Comparison of ENCODE assay signal across 2 cellular contexts in the genomic region with DNA sequence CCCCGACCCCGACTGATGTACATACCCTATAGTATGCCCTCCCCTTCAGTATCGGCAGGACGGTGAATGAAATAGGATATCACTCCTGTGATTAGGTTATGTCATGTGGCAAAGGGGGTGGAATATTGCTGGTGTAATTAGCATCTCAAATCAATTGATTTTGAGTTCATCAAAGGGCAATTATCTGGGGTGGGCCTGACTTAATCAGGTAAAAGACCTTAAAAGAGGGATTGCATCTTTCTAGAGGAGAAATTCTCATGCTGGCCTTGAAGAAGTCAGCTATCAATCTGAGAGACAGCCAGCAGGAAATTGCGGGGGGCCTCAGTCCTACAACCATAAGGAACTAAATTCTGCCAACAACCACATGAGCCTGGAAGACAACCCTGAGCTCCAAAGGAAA.
TF ChIP-seq lines count a peak whose summit lies in the region.

No MANE protein-coding gene starts in this region.

TF ChIP-seq in HEK293, 187 proteins besides CTCF, POLR2A, EP300 and RAD21:
- TF ChIP-seq ZNF600 (tag by site-specific recombination; IDR thresholded peaks at IDR 0.05) (no peak), ZNF10 (tag by site-specific recombination; IDR thresholded peaks at IDR 0.05) (peak; percentile 94), ATF2 (tag by site-specific recombination; IDR thresholded peaks at IDR 0.05; ENCODE audit: low read depth) (no peak)
TF ChIP-seq in HEK293: peak in this region for 1.

TF ChIP-seq in HepG2, 621 proteins besides CTCF, POLR2A, EP300 and RAD21:
- TF ChIP-seq FOSL2 (CRISPR knock-in tag; IDR thresholded peaks at IDR 0.05) (no peak), PAF1 (CRISPR knock-in tag; IDR thresholded peaks at IDR 0.05) (no peak), RBFOX2 (IDR thresholded peaks at IDR 0.05; ENCODE audit: low read depth, low read length) (peak; percentile 18; the same call in 1 of the 2 replicates), CEBPZ (IDR thresholded peaks at IDR 0.05; ENCODE audit: low read length) (no peak), ZNF546 (CRISPR knock-in tag; conservative IDR thresholded peaks at IDR 0.05) (no peak)
- TF ChIP-seq, protein P1, sequence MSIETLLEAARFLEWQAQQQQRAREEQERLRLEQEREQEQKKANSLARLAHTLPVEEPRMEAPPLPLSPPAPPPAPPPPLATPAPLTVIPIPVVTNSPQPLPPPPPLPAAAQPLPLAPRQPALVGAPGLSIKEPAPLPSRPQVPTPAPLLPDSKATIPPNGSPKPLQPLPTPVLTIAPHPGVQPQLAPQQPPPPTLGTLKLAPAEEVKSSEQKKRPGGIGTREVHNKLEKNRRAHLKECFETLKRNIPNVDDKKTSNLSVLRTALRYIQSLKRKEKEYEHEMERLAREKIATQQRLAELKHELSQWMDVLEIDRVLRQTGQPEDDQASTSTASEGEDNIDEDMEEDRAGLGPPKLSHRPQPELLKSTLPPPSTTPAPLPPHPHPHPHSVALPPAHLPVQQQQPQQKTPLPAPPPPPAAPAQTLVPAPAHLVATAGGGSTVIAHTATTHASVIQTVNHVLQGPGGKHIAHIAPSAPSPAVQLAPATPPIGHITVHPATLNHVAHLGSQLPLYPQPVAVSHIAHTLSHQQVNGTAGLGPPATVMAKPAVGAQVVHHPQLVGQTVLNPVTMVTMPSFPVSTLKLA (IDR thresholded peaks at IDR 0.05): no peak
